9 cellular contexts compared by ENCODE assay signal in genomic region chr17:74971842-74972106, GRCh38. TPM values are rescaled to one million over a fixed set of nuclear protein-coding genes. Genes with fewer than 3 reads are reported as not detected.
A peak's percentile ranks its signal among the peaks of the same experiment; 100 is the strongest.
DNase-seq lines count a peak whose midpoint lies in the region; ATAC-seq and TF ChIP-seq lines count a peak whose summit lies in the region.
"Had no signal": no experiment of that assay in that cellular context is flagged by ENCODE, and none has a peak within 500 bp of the region (broad histone marks: within the 10 kb centered on the region; RNA-seq: fewer than 3 reads in every experiment).

No MANE protein-coding gene starts in this region.

- no peak overlapping the region for H3K9ac ChIP-seq in OCI-LY1 (ENCODE audit: low read length)

- intact Hi-C loops in A673 (cut with micrococcal nuclease; ENCODE audit: unreplicated experiment): no loop called here

- H3K36me3 Mint-ChIP-seq in endothelial cell (ENCODE audit: low read depth, unreplicated experiment) (no peaks in the 10 kb centered on the region), neural crest cell (ENCODE audit: low read depth) (no peaks in the 10 kb centered on the region)

- no peaks in the 10 kb centered on the region for H3K9me3 Mint-ChIP-seq in endothelial cell (ENCODE audit: unreplicated experiment)
- H3K9me3 Mint-ChIP-seq in neural crest cell: no peaks in the 10 kb centered on the region

- H3K4me1 Mint-ChIP-seq in endothelial cell (ENCODE audit: unreplicated experiment) (peaks cover 27% of the 10 kb centered on the region), neural crest cell (peaks cover 5% of the 10 kb centered on the region)

- H3K4me3 ChIP-seq in A673 (ENCODE audit: low read depth, low read length, poor library complexity, severe bottlenecking): peak overlapping the region; percentile 56
- H3K4me3 ChIP-seq in OCI-LY1 (ENCODE audit: low read depth, low read length, poor library complexity, severe bottlenecking): peak overlapping the region; percentile 67

- H3K27me3 ChIP-seq in A673 (replicated peaks; ENCODE audit: insufficient read depth, low read depth, low read length, poor library complexity): peaks cover 5% of the 10 kb centered on the region
- no peaks in the 10 kb centered on the region for H3K27me3 ChIP-seq in OCI-LY1 (ENCODE audit: insufficient read depth, low read length)

- TF ChIP-seq CTCF in A673 (conservative IDR thresholded peaks at IDR 0.05; ENCODE audit: low read depth, low read length) (no peak), OCI-LY1 (IDR thresholded peaks at IDR 0.05; ENCODE audit: low read length) (no peak), endothelial cell (IDR thresholded peaks at IDR 0.05; ENCODE audit: unreplicated experiment) (no peak), neural crest cell (conservative IDR thresholded peaks at IDR 0.05) (no peak)

- ATAC-seq in HG03135 (IDR thresholded peaks at IDR 0.05; ENCODE audit: unreplicated experiment) (no peak), HG03565 (IDR thresholded peaks at IDR 0.05; ENCODE audit: unreplicated experiment) (no peak)

- no peaks in the 10 kb centered on the region for H3K79me2 ChIP-seq in OCI-LY1 (ENCODE audit: insufficient read depth, low read length)

- no TSS peak for BruUV-seq in A673 (replicated peaks; lab: Mats Ljungman, UMichigan)

- H3K4me1 ChIP-seq in A673 (ENCODE audit: insufficient read depth, low read length, poor library complexity, severe bottlenecking) (no peaks in the 10 kb centered on the region), OCI-LY1 (ENCODE audit: insufficient read depth, low read length, severe bottlenecking) (peaks cover 6% of the 10 kb centered on the region)

- H3K4me2 ChIP-seq in OCI-LY1 (ENCODE audit: low read length): peak overlapping the region; percentile 86

- H3K9me3 ChIP-seq in A673 (ENCODE audit: low read depth, low read length, poor library complexity, severe bottlenecking) (no peaks in the 10 kb centered on the region), OCI-LY1 (ENCODE audit: low read length) (no peaks in the 10 kb centered on the region)

- H3K4me3 Mint-ChIP-seq in endothelial cell (ENCODE audit: unreplicated experiment) (peak overlapping the region; percentile 92), neural crest cell (peak overlapping the region; percentile 74)

- H2AFZ ChIP-seq in OCI-LY1 (ENCODE audit: low read length): no peak overlapping the region

- CTCF ChIA-PET in A673 (lab: Charles Lee): interaction anchor here (1.2 kb wide), 1 partner anchor 11 kb away, joined by 11 read pairs; no protein-coding TSS in a partner anchor

- H3K36me3 ChIP-seq in A673 (ENCODE audit: insufficient read depth, low read length, poor library complexity, severe bottlenecking): no peaks in the 10 kb centered on the region
- H3K36me3 ChIP-seq in OCI-LY1 (ENCODE audit: insufficient read depth, low read length): no peaks in the 10 kb centered on the region

- no peaks in the 10 kb centered on the region for H4K20me1 ChIP-seq in OCI-LY1 (ENCODE audit: insufficient read depth, low read length)

- DNase-seq in A673 (ENCODE audit: low spot score) (no peak), endothelial cell (ENCODE audit: low spot score) (no peak), neural crest cell (ENCODE audit: low read depth, low spot score) (no peak), NCI-H2107 (lab: John Stamatoyannopoulos, UW) (no peak), COR-L47 (lab: John Stamatoyannopoulos, UW) (no peak)

- H3K27ac Mint-ChIP-seq in endothelial cell (ENCODE audit: unreplicated experiment): no peak overlapping the region
- H3K27ac Mint-ChIP-seq in neural crest cell (ENCODE audit: unreplicated experiment): no peak overlapping the region

- H3K9me2 ChIP-seq in OCI-LY1 (ENCODE audit: low read depth, low read length): no peaks in the 10 kb centered on the region

- peaks cover 12% of the 10 kb centered on the region for H3K27me3 Mint-ChIP-seq in endothelial cell (ENCODE audit: unreplicated experiment)
- peaks cover 52% of the 10 kb centered on the region for H3K27me3 Mint-ChIP-seq in neural crest cell (ENCODE audit: low read depth)

- POLR2A ChIA-PET in A673 (lab: Charles Lee; ENCODE audit: low non-redundant PET): interaction anchor here (0.6 kb wide), 1 partner anchor 199 kb away, joined by 3 read pairs; no protein-coding TSS in a partner anchor

- H3K27ac ChIP-seq in A673 (ENCODE audit: low read depth, low read length, poor library complexity, severe bottlenecking): no peak overlapping the region
- no peak overlapping the region for H3K27ac ChIP-seq in OCI-LY1 (ENCODE audit: low read depth, low read length, poor library complexity, severe bottlenecking)

- H3F3A ChIP-seq in OCI-LY1 (ENCODE audit: insufficient read depth, low read length): no peaks in the 10 kb centered on the region

RNA-seq across cellular contexts. Expression of gene HID1, which starts 0.8 kb away (rescaled TPM):
- total RNA-seq in A673 (2021): 1.2 and 2.9 TPM in 2 replicates
- 157 TPM for total RNA-seq in endothelial cell (ENCODE audit: unreplicated experiment)
- total RNA-seq in neural crest cell: 11.8 and 14.6 TPM in 2 replicates

RNA-seq across cellular contexts. Expression of gene CDR2L, which starts 15.7 kb away (rescaled TPM):
- total RNA-seq in A673 (2021) (5.8 and 7.6 TPM in 2 replicates), endothelial cell (ENCODE audit: unreplicated experiment) (33.2 TPM), neural crest cell (24.0 and 24.1 TPM in 2 replicates)

RNA-seq across cellular contexts. Expression of gene OTOP3, which starts 36.1 kb away (rescaled TPM):
- total RNA-seq in A673 (2021) (not detected in 2 replicates), endothelial cell (ENCODE audit: unreplicated experiment) (not detected), neural crest cell (not detected in 2 replicates)
- total RNA-seq: renal cortical epithelial cell had no signal

RNA-seq across cellular contexts. Expression of gene MRPL58, which starts 40.7 kb away (rescaled TPM):
- total RNA-seq in A673 (2021): 59.9 and 61.4 TPM in 2 replicates
- 16.2 TPM for total RNA-seq in endothelial cell (ENCODE audit: unreplicated experiment)
- total RNA-seq in neural crest cell: 35.3 and 37.6 TPM in 2 replicates

RNA-seq across cellular contexts. Expression of gene OTOP2, which starts 47.7 kb away (rescaled TPM):
- not detected in 2 replicates for total RNA-seq in A673 (2021)
- not detected for total RNA-seq in endothelial cell (ENCODE audit: unreplicated experiment)
- not detected in 2 replicates for total RNA-seq in neural crest cell
- total RNA-seq: renal cortical epithelial cell had no signal

Comparison
In these comparisons a context has a peak if more than half of its experiments do, and no peak if none do; other contexts are left out.
1. RNA of gene HID1, which starts 0.8 kb away (total RNA-seq): 157 TPM in endothelial cell (single experiment); 11.8 to 14.6 TPM in neural crest cell and 1.2 to 2.9 TPM in A673; every median in the first group is over 10 times any median in the second.